ENCODE assay signal across 1 cellular context in the genomic region with DNA sequence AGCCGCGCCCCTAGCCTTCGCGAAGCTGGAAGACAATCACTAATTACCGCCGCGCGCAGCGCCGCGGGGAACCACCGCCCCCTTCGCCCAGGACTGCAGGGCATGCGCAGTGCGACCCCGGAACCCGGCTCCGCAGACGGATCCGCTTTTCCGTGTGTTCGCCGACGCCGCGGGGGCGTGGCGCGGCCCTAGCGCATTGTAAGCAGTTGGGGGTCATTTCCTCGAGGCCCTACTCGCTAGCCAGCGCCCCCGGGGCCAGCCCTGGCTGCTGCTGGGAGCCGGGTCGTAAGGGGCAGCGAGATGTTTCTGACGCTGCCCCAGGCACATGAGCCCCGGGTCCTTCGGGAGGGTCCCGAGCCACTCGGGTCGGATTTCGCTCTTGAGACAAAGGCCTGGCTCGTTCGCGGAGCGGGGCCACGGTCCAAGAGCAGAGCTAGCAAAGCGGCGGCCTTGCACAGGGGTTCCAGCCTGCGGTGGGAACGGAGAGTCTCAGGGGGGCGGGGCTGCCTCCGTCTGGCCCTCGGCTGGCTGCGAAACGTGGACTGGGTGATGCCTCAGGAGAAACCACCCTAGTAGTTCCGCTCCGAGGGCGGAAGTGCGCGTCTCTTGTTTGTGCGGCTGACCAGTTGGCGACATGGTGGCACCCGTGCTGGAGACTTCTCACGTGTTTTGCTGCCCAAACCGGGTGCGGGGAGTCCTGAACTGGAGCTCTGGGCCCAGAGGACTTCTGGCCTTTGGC.
TF ChIP-seq lines count a peak whose summit lies in the region.

TSS of gene ELP2 (plus strand) at position 600 of the 739 bp plus-strand sequence. CDS start at position 635, 35 bp downstream.
A gene with protein sequence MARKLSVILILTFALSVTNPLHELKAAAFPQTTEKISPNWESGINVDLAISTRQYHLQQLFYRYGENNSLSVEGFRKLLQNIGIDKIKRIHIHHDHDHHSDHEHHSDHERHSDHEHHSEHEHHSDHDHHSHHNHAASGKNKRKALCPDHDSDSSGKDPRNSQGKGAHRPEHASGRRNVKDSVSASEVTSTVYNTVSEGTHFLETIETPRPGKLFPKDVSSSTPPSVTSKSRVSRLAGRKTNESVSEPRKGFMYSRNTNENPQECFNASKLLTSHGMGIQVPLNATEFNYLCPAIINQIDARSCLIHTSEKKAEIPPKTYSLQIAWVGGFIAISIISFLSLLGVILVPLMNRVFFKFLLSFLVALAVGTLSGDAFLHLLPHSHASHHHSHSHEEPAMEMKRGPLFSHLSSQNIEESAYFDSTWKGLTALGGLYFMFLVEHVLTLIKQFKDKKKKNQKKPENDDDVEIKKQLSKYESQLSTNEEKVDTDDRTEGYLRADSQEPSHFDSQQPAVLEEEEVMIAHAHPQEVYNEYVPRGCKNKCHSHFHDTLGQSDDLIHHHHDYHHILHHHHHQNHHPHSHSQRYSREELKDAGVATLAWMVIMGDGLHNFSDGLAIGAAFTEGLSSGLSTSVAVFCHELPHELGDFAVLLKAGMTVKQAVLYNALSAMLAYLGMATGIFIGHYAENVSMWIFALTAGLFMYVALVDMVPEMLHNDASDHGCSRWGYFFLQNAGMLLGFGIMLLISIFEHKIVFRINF (minus strand): TSS at position 41 of the 739 bp plus-strand sequence. CDS start 2,333 bp downstream, outside the sequence.

TF ChIP-seq in HepG2, 621 proteins besides CTCF, POLR2A, EP300 and RAD21 (continued from another document and continues in another):
- TF ChIP-seq ZNF326 (CRISPR knock-in tag; IDR thresholded peaks at IDR 0.05; ENCODE audit: borderline replicate concordance) (no peak), U2AF1 (optimal IDR thresholded peaks at IDR 0.05; ENCODE audit: low read depth, low read length) (peak; percentile 84), KDM2A (CRISPR knock-in tag; IDR thresholded peaks at IDR 0.05; ENCODE audit: borderline replicate concordance, low read depth) (peak; percentile 86), HIVEP1 (CRISPR knock-in tag; IDR thresholded peaks at IDR 0.05) (0 out of 2 replicates have a peak, but pooled peaks have one; percentile 30), PHB2 (IDR thresholded peaks at IDR 0.05; ENCODE audit: partially characterized antibody) (no peak), MIER3 (CRISPR knock-in tag; IDR thresholded peaks at IDR 0.05; ENCODE audit: borderline replicate concordance) (peak; percentile 19; the same call in 1 of the 2 replicates), ZNF782 (CRISPR knock-in tag; IDR thresholded peaks at IDR 0.05; ENCODE audit: borderline replicate concordance) (0 out of 2 replicates have a peak, but pooled peaks have one; percentile 12), JUNB (CRISPR knock-in tag; IDR thresholded peaks at IDR 0.05; ENCODE audit: borderline replicate concordance) (no peak), CENPT (CRISPR knock-in tag; IDR thresholded peaks at IDR 0.05; ENCODE audit: low read depth) (no peak), ZMYM2 (CRISPR knock-in tag; IDR thresholded peaks at IDR 0.05) (peak; percentile 36; the same call in 1 of the 2 replicates), HNF4G (IDR thresholded peaks at IDR 0.05; ENCODE audit: borderline replicate concordance, low read depth, low read length) (peak; percentile 20; the same call in 1 of the 2 replicates), HNF4G (CRISPR knock-in tag; IDR thresholded peaks at IDR 0.05; ENCODE audit: borderline replicate concordance, low read depth) (peak; percentile 67; the same call in 1 of the 2 replicates), E2F2 (CRISPR knock-in tag; IDR thresholded peaks at IDR 0.05; ENCODE audit: borderline replicate concordance) (peak; percentile 26), POLR2AphosphoS5 (IDR thresholded peaks at IDR 0.05; ENCODE audit: low read depth, low read length) (peak; percentile 94), FOXC1 (CRISPR knock-in tag; IDR thresholded peaks at IDR 0.05; ENCODE audit: borderline replicate concordance) (peak; percentile 86; the same call in 1 of the 2 replicates), ZNF121 (CRISPR knock-in tag; IDR thresholded peaks at IDR 0.05) (no peak), ZNF740 (CRISPR knock-in tag; IDR thresholded peaks at IDR 0.05) (no peak; the same call in 1 of the 2 replicates), ZNF264 (CRISPR knock-in tag; IDR thresholded peaks at IDR 0.05) (peak; percentile 28; the same call in 1 of the 2 replicates), DR1 (CRISPR knock-in tag; IDR thresholded peaks at IDR 0.05) (peak; percentile 41), BCLAF1 (IDR thresholded peaks at IDR 0.05) (no peak), HMG20A (CRISPR knock-in tag; IDR thresholded peaks at IDR 0.05; ENCODE audit: borderline replicate concordance) (no peak), MEF2D (CRISPR knock-in tag; IDR thresholded peaks at IDR 0.05) (peak; percentile 70), PAWR (CRISPR knock-in tag; IDR thresholded peaks at IDR 0.05; ENCODE audit: borderline replicate concordance) (peak; percentile 56; the same call in 1 of the 2 replicates), PHF20 (CRISPR knock-in tag; IDR thresholded peaks at IDR 0.05) (peak; percentile 73; the same call in 1 of the 2 replicates), JARID2 (CRISPR knock-in tag; IDR thresholded peaks at IDR 0.05; ENCODE audit: insufficient replicate concordance) (no peak), MTF2 (CRISPR knock-in tag; IDR thresholded peaks at IDR 0.05; ENCODE audit: borderline replicate concordance) (peak; percentile 91), SIN3A (IDR thresholded peaks at IDR 0.05; ENCODE audit: borderline replicate concordance, low read depth, low read length) (peak; percentile 73; the same call in 1 of the 2 replicates), GATAD2A (CRISPR knock-in tag; IDR thresholded peaks at IDR 0.05) (peak; percentile 28; the same call in 1 of the 2 replicates)
- TF ChIP-seq, protein P1, sequence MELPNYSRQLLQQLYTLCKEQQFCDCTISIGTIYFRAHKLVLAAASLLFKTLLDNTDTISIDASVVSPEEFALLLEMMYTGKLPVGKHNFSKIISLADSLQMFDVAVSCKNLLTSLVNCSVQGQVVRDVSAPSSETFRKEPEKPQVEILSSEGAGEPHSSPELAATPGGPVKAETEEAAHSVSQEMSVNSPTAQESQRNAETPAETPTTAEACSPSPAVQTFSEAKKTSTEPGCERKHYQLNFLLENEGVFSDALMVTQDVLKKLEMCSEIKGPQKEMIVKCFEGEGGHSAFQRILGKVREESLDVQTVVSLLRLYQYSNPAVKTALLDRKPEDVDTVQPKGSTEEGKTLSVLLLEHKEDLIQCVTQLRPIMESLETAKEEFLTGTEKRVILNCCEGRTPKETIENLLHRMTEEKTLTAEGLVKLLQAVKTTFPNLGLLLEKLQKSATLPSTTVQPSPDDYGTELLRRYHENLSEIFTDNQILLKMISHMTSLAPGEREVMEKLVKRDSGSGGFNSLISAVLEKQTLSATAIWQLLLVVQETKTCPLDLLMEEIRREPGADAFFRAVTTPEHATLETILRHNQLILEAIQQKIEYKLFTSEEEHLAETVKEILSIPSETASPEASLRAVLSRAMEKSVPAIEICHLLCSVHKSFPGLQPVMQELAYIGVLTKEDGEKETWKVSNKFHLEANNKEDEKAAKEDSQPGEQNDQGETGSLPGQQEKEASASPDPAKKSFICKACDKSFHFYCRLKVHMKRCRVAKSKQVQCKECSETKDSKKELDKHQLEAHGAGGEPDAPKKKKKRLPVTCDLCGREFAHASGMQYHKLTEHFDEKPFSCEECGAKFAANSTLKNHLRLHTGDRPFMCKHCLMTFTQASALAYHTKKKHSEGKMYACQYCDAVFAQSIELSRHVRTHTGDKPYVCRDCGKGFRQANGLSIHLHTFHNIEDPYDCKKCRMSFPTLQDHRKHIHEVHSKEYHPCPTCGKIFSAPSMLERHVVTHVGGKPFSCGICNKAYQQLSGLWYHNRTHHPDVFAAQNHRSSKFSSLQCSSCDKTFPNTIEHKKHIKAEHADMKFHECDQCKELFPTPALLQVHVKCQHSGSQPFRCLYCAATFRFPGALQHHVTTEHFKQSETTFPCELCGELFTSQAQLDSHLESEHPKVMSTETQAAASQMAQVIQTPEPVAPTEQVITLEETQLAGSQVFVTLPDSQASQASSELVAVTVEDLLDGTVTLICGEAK (IDR thresholded peaks at IDR 0.05), result 0 out of 2 replicates have a peak, but pooled peaks have one; percentile 15
- TF ChIP-seq, protein P1 (CRISPR knock-in tag; IDR thresholded peaks at IDR 0.05), result peak; percentile 53; the same call in 1 of the 2 replicates
- TF ChIP-seq, protein P2, sequence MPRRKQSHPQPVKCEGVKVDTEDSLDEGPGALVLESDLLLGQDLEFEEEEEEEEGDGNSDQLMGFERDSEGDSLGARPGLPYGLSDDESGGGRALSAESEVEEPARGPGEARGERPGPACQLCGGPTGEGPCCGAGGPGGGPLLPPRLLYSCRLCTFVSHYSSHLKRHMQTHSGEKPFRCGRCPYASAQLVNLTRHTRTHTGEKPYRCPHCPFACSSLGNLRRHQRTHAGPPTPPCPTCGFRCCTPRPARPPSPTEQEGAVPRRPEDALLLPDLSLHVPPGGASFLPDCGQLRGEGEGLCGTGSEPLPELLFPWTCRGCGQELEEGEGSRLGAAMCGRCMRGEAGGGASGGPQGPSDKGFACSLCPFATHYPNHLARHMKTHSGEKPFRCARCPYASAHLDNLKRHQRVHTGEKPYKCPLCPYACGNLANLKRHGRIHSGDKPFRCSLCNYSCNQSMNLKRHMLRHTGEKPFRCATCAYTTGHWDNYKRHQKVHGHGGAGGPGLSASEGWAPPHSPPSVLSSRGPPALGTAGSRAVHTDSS (CRISPR knock-in tag; conservative IDR thresholded peaks at IDR 0.05), result no peak
- TF ChIP-seq, protein P3, sequence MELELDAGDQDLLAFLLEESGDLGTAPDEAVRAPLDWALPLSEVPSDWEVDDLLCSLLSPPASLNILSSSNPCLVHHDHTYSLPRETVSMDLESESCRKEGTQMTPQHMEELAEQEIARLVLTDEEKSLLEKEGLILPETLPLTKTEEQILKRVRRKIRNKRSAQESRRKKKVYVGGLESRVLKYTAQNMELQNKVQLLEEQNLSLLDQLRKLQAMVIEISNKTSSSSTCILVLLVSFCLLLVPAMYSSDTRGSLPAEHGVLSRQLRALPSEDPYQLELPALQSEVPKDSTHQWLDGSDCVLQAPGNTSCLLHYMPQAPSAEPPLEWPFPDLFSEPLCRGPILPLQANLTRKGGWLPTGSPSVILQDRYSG (CRISPR knock-in tag; IDR thresholded peaks at IDR 0.05), result 0 out of 2 replicates have a peak, but pooled peaks have one; percentile 39
- TF ChIP-seq, protein P4, sequence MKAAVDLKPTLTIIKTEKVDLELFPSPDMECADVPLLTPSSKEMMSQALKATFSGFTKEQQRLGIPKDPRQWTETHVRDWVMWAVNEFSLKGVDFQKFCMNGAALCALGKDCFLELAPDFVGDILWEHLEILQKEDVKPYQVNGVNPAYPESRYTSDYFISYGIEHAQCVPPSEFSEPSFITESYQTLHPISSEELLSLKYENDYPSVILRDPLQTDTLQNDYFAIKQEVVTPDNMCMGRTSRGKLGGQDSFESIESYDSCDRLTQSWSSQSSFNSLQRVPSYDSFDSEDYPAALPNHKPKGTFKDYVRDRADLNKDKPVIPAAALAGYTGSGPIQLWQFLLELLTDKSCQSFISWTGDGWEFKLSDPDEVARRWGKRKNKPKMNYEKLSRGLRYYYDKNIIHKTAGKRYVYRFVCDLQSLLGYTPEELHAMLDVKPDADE (CRISPR knock-in tag; IDR thresholded peaks at IDR 0.05), result no peak
